1 cellular context compared by ENCODE assay signal in the genomic region with DNA sequence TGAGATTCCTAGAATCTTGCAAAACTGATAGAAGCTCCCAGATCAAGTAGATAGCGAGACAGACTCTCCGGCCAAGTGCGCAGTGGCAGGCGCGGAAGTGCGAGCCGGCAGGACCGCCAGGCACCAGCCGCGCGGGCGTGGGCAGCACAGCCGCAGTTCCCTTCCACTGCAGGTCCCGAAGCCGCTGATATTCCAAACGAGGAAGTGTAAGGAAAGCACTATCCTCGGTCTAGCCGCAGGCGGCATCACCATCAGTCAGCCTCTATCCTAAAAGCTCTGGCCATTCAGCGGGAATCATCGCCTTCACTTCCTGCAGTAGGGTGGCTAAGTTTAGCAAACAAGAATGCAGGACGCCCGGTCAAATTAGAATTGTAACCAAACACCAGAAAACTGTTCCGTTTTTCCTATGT.
TF ChIP-seq lines count a peak whose summit lies in the region.

No MANE protein-coding gene starts in this region.

TF ChIP-seq in K562, 482 proteins besides CTCF, POLR2A, EP300 and RAD21 (continues in another document):
- TF ChIP-seq SPI1 (IDR thresholded peaks at IDR 0.05; ENCODE audit: borderline replicate concordance, low read depth, low read length) (peak; percentile 80), TAF1 (IDR thresholded peaks at IDR 0.05; ENCODE audit: control insufficient read depth, extremely low read depth, insufficient read depth, low read length, severe bottlenecking) (peak; percentile 21), HMGN3 (IDR thresholded peaks at IDR 0.05; ENCODE audit: borderline replicate concordance, extremely low read depth, insufficient read length, low read depth, low read length) (peak; percentile 74), DACH1 (IDR thresholded peaks at IDR 0.05; ENCODE audit: partially characterized antibody) (peak; percentile 6), SOX6 (IDR thresholded peaks at IDR 0.05) (peak; percentile 35; the same call in 1 of the 2 replicates), MYC (IDR thresholded peaks at IDR 0.05; ENCODE audit: low read depth, low read length) (no peak), MYC (CRISPR knock-in tag; IDR thresholded peaks at IDR 0.05; ENCODE audit: borderline replicate concordance, low read depth) (no peak), ZNF175 (CRISPR knock-in tag; IDR thresholded peaks at IDR 0.05; ENCODE audit: low read depth) (no peak), CCNT2 (IDR thresholded peaks at IDR 0.05; ENCODE audit: borderline replicate concordance, extremely low read depth, insufficient read length, low read depth, low read length) (peak; percentile 60), UBTF (IDR thresholded peaks at IDR 0.05; ENCODE audit: borderline replicate concordance in 1 of 2, low read depth in 2 of 2, low read length in 2 of 2) (no peak; a peak in 1 of 4 replicates), MNT (conservative IDR thresholded peaks at IDR 0.05) (no peak), ZNF174 (CRISPR knock-in tag; IDR thresholded peaks at IDR 0.05) (no peak), HDAC1 (IDR thresholded peaks at IDR 0.05) (peak in 1 of 2 experiments; percentile 63; a peak in 2 of 4 replicates), CBX5 (IDR thresholded peaks at IDR 0.05; ENCODE audit: borderline replicate concordance, low read depth) (0 out of 2 replicates have a peak, but pooled peaks have one; percentile 4), RB1 (IDR thresholded peaks at IDR 0.05; ENCODE audit: low read depth) (peak; percentile 20; the same call in 1 of the 2 replicates), ETV5 (CRISPR knock-in tag; IDR thresholded peaks at IDR 0.05; ENCODE audit: low read depth) (peak; percentile 72), TFAP4 (CRISPR knock-in tag; IDR thresholded peaks at IDR 0.05; ENCODE audit: borderline replicate concordance) (no peak), CEBPB (tag; IDR thresholded peaks at IDR 0.05) (0 out of 2 replicates have a peak, but pooled peaks have one; percentile 20), TAF9B (IDR thresholded peaks at IDR 0.05; ENCODE audit: partially characterized antibody) (no peak), MLLT1 (IDR thresholded peaks at IDR 0.05) (no peak; a peak in 1 of 4 replicates), ZNF444 (CRISPR knock-in tag; IDR thresholded peaks at IDR 0.05) (no peak), GATA2 (CRISPR knock-in tag; IDR thresholded peaks at IDR 0.05) (peak; percentile 80), ELF2 (CRISPR knock-in tag; IDR thresholded peaks at IDR 0.05) (peak; percentile 77; the same call in 1 of the 2 replicates), RCOR1 (IDR thresholded peaks at IDR 0.05; ENCODE audit: borderline replicate concordance in 1 of 2, low read depth in 2 of 2, low read length in 2 of 2) (no peak), CHD1 (IDR thresholded peaks at IDR 0.05; ENCODE audit: low read length) (peak; percentile 57), CTBP1 (IDR thresholded peaks at IDR 0.05; ENCODE audit: borderline replicate concordance) (peak; percentile 9; the same call in 1 of the 2 replicates), RBM39 (optimal IDR thresholded peaks at IDR 0.05; ENCODE audit: low read depth, low read length) (no peak), ATF3 (IDR thresholded peaks at IDR 0.05) (no peak), ATF3 (CRISPR knock-in tag; conservative IDR thresholded peaks at IDR 0.05) (peak; percentile 25; the same call in 1 of the 2 replicates), FOXJ3 (CRISPR knock-in tag; IDR thresholded peaks at IDR 0.05) (no peak), ZNF431 (CRISPR knock-in tag; IDR thresholded peaks at IDR 0.05) (peak; percentile 19; the same call in 1 of the 2 replicates), ARID1B (IDR thresholded peaks at IDR 0.05) (peak; percentile 14; the same call in 1 of the 2 replicates), EGR1 (conservative IDR thresholded peaks at IDR 0.05) (peak; percentile 55), ESRRA (IDR thresholded peaks at IDR 0.05; ENCODE audit: borderline replicate concordance, low read depth) (0 out of 2 replicates have a peak, but pooled peaks have one; percentile 13), SRF (CRISPR knock-in tag; IDR thresholded peaks at IDR 0.05) (no peak), SAP30 (IDR thresholded peaks at IDR 0.05; ENCODE audit: borderline replicate concordance, insufficient read depth, low read depth, low read length, poor library complexity, severe bottlenecking) (peak; percentile 61)
- TF ChIP-seq, protein P1, sequence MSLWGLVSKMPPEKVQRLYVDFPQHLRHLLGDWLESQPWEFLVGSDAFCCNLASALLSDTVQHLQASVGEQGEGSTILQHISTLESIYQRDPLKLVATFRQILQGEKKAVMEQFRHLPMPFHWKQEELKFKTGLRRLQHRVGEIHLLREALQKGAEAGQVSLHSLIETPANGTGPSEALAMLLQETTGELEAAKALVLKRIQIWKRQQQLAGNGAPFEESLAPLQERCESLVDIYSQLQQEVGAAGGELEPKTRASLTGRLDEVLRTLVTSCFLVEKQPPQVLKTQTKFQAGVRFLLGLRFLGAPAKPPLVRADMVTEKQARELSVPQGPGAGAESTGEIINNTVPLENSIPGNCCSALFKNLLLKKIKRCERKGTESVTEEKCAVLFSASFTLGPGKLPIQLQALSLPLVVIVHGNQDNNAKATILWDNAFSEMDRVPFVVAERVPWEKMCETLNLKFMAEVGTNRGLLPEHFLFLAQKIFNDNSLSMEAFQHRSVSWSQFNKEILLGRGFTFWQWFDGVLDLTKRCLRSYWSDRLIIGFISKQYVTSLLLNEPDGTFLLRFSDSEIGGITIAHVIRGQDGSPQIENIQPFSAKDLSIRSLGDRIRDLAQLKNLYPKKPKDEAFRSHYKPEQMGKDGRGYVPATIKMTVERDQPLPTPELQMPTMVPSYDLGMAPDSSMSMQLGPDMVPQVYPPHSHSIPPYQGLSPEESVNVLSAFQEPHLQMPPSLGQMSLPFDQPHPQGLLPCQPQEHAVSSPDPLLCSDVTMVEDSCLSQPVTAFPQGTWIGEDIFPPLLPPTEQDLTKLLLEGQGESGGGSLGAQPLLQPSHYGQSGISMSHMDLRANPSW (CRISPR knock-in tag; IDR thresholded peaks at IDR 0.05), result peak; percentile 28; the same call in 1 of the 2 replicates
- TF ChIP-seq, protein P2, sequence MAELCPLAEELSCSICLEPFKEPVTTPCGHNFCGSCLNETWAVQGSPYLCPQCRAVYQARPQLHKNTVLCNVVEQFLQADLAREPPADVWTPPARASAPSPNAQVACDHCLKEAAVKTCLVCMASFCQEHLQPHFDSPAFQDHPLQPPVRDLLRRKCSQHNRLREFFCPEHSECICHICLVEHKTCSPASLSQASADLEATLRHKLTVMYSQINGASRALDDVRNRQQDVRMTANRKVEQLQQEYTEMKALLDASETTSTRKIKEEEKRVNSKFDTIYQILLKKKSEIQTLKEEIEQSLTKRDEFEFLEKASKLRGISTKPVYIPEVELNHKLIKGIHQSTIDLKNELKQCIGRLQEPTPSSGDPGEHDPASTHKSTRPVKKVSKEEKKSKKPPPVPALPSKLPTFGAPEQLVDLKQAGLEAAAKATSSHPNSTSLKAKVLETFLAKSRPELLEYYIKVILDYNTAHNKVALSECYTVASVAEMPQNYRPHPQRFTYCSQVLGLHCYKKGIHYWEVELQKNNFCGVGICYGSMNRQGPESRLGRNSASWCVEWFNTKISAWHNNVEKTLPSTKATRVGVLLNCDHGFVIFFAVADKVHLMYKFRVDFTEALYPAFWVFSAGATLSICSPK (IDR thresholded peaks at IDR 0.05; ENCODE audit: borderline replicate concordance), result no peak
- TF ChIP-seq, protein P3, sequence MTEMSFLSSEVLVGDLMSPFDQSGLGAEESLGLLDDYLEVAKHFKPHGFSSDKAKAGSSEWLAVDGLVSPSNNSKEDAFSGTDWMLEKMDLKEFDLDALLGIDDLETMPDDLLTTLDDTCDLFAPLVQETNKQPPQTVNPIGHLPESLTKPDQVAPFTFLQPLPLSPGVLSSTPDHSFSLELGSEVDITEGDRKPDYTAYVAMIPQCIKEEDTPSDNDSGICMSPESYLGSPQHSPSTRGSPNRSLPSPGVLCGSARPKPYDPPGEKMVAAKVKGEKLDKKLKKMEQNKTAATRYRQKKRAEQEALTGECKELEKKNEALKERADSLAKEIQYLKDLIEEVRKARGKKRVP (CRISPR knock-in tag; IDR thresholded peaks at IDR 0.05), result 0 out of 2 replicates have a peak, but pooled peaks have one; percentile 2
- TF ChIP-seq, protein P4, sequence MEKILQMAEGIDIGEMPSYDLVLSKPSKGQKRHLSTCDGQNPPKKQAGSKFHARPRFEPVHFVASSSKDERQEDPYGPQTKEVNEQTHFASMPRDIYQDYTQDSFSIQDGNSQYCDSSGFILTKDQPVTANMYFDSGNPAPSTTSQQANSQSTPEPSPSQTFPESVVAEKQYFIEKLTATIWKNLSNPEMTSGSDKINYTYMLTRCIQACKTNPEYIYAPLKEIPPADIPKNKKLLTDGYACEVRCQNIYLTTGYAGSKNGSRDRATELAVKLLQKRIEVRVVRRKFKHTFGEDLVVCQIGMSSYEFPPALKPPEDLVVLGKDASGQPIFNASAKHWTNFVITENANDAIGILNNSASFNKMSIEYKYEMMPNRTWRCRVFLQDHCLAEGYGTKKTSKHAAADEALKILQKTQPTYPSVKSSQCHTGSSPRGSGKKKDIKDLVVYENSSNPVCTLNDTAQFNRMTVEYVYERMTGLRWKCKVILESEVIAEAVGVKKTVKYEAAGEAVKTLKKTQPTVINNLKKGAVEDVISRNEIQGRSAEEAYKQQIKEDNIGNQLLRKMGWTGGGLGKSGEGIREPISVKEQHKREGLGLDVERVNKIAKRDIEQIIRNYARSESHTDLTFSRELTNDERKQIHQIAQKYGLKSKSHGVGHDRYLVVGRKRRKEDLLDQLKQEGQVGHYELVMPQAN (IDR thresholded peaks at IDR 0.05; ENCODE audit: borderline replicate concordance), result peak; percentile 56
- TF ChIP-seq, protein P5, sequence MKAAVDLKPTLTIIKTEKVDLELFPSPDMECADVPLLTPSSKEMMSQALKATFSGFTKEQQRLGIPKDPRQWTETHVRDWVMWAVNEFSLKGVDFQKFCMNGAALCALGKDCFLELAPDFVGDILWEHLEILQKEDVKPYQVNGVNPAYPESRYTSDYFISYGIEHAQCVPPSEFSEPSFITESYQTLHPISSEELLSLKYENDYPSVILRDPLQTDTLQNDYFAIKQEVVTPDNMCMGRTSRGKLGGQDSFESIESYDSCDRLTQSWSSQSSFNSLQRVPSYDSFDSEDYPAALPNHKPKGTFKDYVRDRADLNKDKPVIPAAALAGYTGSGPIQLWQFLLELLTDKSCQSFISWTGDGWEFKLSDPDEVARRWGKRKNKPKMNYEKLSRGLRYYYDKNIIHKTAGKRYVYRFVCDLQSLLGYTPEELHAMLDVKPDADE (conservative IDR thresholded peaks at IDR 0.05; ENCODE audit: control insufficient read depth, low read depth, low read length), result no peak
- TF ChIP-seq, protein P6, sequence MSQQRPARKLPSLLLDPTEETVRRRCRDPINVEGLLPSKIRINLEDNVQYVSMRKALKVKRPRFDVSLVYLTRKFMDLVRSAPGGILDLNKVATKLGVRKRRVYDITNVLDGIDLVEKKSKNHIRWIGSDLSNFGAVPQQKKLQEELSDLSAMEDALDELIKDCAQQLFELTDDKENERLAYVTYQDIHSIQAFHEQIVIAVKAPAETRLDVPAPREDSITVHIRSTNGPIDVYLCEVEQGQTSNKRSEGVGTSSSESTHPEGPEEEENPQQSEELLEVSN (IDR thresholded peaks at IDR 0.05; ENCODE audit: borderline replicate concordance in 1 of 2, extremely low read depth in 1 of 2, insufficient read depth in 1 of 2, insufficient read length in 1 of 2, low read depth in 1 of 2, low read length in 1 of 2, poor library complexity in 1 of 2, severe bottlenecking in 1 of 2), result peak in 1 of 2 experiments; percentile 38
